In the genomic region with DNA sequence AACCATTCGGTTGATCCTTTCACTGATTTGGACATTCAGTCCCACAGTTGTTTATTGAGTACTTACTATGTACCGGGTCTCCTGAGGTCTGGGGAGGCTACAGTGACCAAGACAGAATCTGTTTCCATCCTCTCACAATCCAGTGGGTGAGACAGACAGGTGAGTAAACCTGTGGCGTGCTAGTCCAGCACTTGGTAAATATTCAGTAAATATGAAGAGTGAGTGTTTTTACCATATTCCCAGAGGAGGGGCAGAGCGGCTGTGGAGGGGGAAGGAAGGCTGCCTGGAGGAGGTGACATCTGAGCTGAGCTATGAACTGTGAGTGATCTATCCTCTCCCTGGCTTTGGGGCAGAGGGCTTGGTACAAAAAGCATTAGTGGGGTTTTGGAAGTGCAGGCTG, we compare ENCODE assay signal across 9 cellular contexts. TPM values are rescaled to one million over a fixed set of nuclear protein-coding genes. Genes with fewer than 3 reads are reported as not detected.
A peak's percentile ranks its signal among the peaks of the same experiment; 100 is the strongest.
DNase-seq lines count a peak whose midpoint lies in the region; ATAC-seq and TF ChIP-seq lines count a peak whose summit lies in the region.
"Had no signal": no experiment of that assay in that cellular context is flagged by ENCODE, and none has a peak within 500 bp of the region (broad histone marks: within the 10 kb centered on the region; RNA-seq: fewer than 3 reads in every experiment).

No MANE protein-coding gene starts in this region.

- ATAC-seq in activated T-helper 17 cell treated with anti-CD3 and anti-CD28 coated beads, Interleukin-2, amount 50 U/mL, for 72 hours (replicated peaks), result no peak

- H3K9me3 ChIP-seq in stomach smooth muscle (ENCODE audit: control insufficient read depth in 2 of 2, low read length in 2 of 2), result no peaks in the 10 kb centered on the region
- no peaks in the 10 kb centered on the region for H3K9me3 ChIP-seq in SK-N-SH

- H3K27me3 Mint-ChIP-seq in activated T-cell treated with anti-CD3 and anti-CD28 coated beads, Interleukin-2, amount 50 U/mL, for 24 hours, result no peaks in the 10 kb centered on the region
- no peaks in the 10 kb centered on the region for H3K27me3 Mint-ChIP-seq in activated T-helper 17 cell treated with anti-CD3 and anti-CD28 coated beads, Interleukin-2, amount 50 U/mL, for 72 hours
- H3K27me3 Mint-ChIP-seq in immature natural killer cell (ENCODE audit: low read depth in 3 of 3), result peaks cover 11 to 22% (median 19%) of the 10 kb centered on the region in 3 donors

- peak overlapping the region; percentile 41 for H3K27ac ChIP-seq in stomach smooth muscle (ENCODE audit: low read length)
- no peak overlapping the region for H3K27ac ChIP-seq in SK-N-SH (ENCODE audit: low read depth in 2 of 2, low read length in 1 of 2)

- no peak for TF ChIP-seq CTCF in SK-N-SH (IDR thresholded peaks at IDR 0.05)

- no peaks in the 10 kb centered on the region for H3K36me3 ChIP-seq in stomach smooth muscle (ENCODE audit: control insufficient read depth in 2 of 2, insufficient read depth in 2 of 2, low read length in 2 of 2)
- H3K36me3 ChIP-seq in SK-N-SH (replicated peaks in 1 of 2; ENCODE audit: control insufficient read depth in 1 of 2, insufficient read depth in 2 of 2, low read length in 1 of 2), result no peaks in the 10 kb centered on the region

- H3K9me3 Mint-ChIP-seq in activated T-cell treated with anti-CD3 and anti-CD28 coated beads, Interleukin-2, amount 50 U/mL, for 24 hours, result no peaks in the 10 kb centered on the region
- no peaks in the 10 kb centered on the region for H3K9me3 Mint-ChIP-seq in activated T-helper 17 cell treated with anti-CD3 and anti-CD28 coated beads, Interleukin-2, amount 50 U/mL, for 72 hours
- no peaks in the 10 kb centered on the region for H3K9me3 Mint-ChIP-seq in immature natural killer cell

- peaks cover 93% of the 10 kb centered on the region for H3K4me1 Mint-ChIP-seq in activated T-cell treated with anti-CD3 and anti-CD28 coated beads, Interleukin-2, amount 50 U/mL, for 24 hours (ENCODE audit: low read depth)
- peaks cover 56% of the 10 kb centered on the region for H3K4me1 Mint-ChIP-seq in activated T-helper 17 cell treated with anti-CD3 and anti-CD28 coated beads, Interleukin-2, amount 50 U/mL, for 72 hours
- peaks cover 62 to 77% of the 10 kb centered on the region in 2 donors for H3K4me1 Mint-ChIP-seq in immature natural killer cell

- no peaks in the 10 kb centered on the region for H3K79me2 ChIP-seq in SK-N-SH (ENCODE audit: insufficient read depth)

- 78% methylated on average over 4 of the region's 4 CpGs for WGBS in SK-N-SH (ENCODE audit: low lambda C conversion rate)

- no peaks in the 10 kb centered on the region for H3K9me2 ChIP-seq in SK-N-SH

- H3K4me3 Mint-ChIP-seq in activated T-cell treated with anti-CD3 and anti-CD28 coated beads, Interleukin-2, amount 50 U/mL, for 24 hours, result peak overlapping the region; percentile 39
- H3K4me3 Mint-ChIP-seq in activated T-helper 17 cell treated with anti-CD3 and anti-CD28 coated beads, Interleukin-2, amount 50 U/mL, for 72 hours, result peak overlapping the region; percentile 90
- peak overlapping the region; percentile 12 to 67 (median 51) for H3K4me3 Mint-ChIP-seq in immature natural killer cell

- POLR2A ChIA-PET in SK-N-SH (lab: Yijun Ruan, JAX), result interaction anchor here (0.7 to 1.4 kb wide), 6 partner anchors 8 to 171 kb away, joined by 3 to 7 read pairs (median 5); no protein-coding TSS in a partner anchor

- H3K9ac ChIP-seq in stomach smooth muscle (ENCODE audit: low read length in 2 of 2) (no peak overlapping the region), SK-N-SH (no peak overlapping the region)

- H2AFZ ChIP-seq in SK-N-SH (ENCODE audit: low read depth), result no peak overlapping the region

- no peak for TF ChIP-seq RAD21 in SK-N-SH (IDR thresholded peaks at IDR 0.05; ENCODE audit: low read length)

- H3K27me3 ChIP-seq in stomach smooth muscle (ENCODE audit: control insufficient read depth in 1 of 2, insufficient read depth in 2 of 2, low read length in 2 of 2) (no peaks in the 10 kb centered on the region), SK-N-SH (ENCODE audit: insufficient read depth) (no peaks in the 10 kb centered on the region)

- peaks cover 3% of the 10 kb centered on the region for H3K36me3 Mint-ChIP-seq in activated T-cell treated with anti-CD3 and anti-CD28 coated beads, Interleukin-2, amount 50 U/mL, for 24 hours (ENCODE audit: low read depth)
- peaks cover 8% of the 10 kb centered on the region for H3K36me3 Mint-ChIP-seq in activated T-helper 17 cell treated with anti-CD3 and anti-CD28 coated beads, Interleukin-2, amount 50 U/mL, for 72 hours (ENCODE audit: low read depth)
- H3K36me3 Mint-ChIP-seq in immature natural killer cell, result no peaks in the 10 kb centered on the region

- H3K27ac Mint-ChIP-seq in activated T-cell treated with anti-CD3 and anti-CD28 coated beads, Interleukin-2, amount 50 U/mL, for 24 hours, result peak overlapping the region; percentile 95
- H3K27ac Mint-ChIP-seq in activated T-helper 17 cell treated with anti-CD3 and anti-CD28 coated beads, Interleukin-2, amount 50 U/mL, for 72 hours, result peak overlapping the region; percentile 90
- peak overlapping the region; percentile 22 to 91 (median 76) for H3K27ac Mint-ChIP-seq in immature natural killer cell

- H3K4me3 ChIP-seq in stomach smooth muscle (ENCODE audit: low read length in 2 of 2) (peak overlapping the region in 1 of 2 donors; percentile 44), SK-N-SH (ENCODE audit: low read depth in 2 of 2, low read length in 1 of 2) (no peak overlapping the region)

- CTCF ChIA-PET in SK-N-SH (lab: Yijun Ruan, JAX), result interaction anchor here (0.7 to 16.8 kb wide), 52 partner anchors 9 to 343 kb away, joined by 3 to 381 read pairs (median 8); partner anchors contain the start of genes CCR7, GJD3, IGFBP4 and TNS4

- H3K4me2 ChIP-seq in SK-N-SH, result no peak overlapping the region

- H3F3A ChIP-seq in SK-N-SH (replicated peaks; ENCODE audit: insufficient read depth), result peaks cover 4% of the 10 kb centered on the region

- TF ChIP-seq EP300 in SK-N-SH (IDR thresholded peaks at IDR 0.05; ENCODE audit: borderline replicate concordance in 1 of 2, low read depth in 1 of 2, low read length in 1 of 2), result no peak

- peak; percentile 38 for DNase-seq in activated T-cell treated with anti-CD3 and anti-CD28 coated beads, Interleukin-2, amount 50 U/mL, for 24 hours
- no peak for DNase-seq in activated T-cell treated with anti-CD3 and anti-CD28 coated beads, Interleukin-2, amount 50 U/mL, for 1 hour
- DNase-seq in immature natural killer cell (no peak), germinal center (ENCODE audit: low spot score) (no peak), SK-N-SH (no peak), dedifferentiated amniotic fluid mesenchymal stem cell (ENCODE audit: extremely low spot score) (no peak)

- no peaks in the 10 kb centered on the region for H4K20me1 ChIP-seq in SK-N-SH (ENCODE audit: insufficient read depth)

- H3K4me1 ChIP-seq in stomach smooth muscle (ENCODE audit: control insufficient read depth, insufficient read depth, low read length) (peaks cover 56% of the 10 kb centered on the region), SK-N-SH (ENCODE audit: control insufficient read depth in 1 of 2, insufficient read depth in 2 of 2, low read depth in 1 of 2, low read length in 1 of 2) (peaks cover 5 to 23% of the 10 kb centered on the region in 2 experiments; a peak in 2 of 4 replicates)

TF ChIP-seq in SK-N-SH, 30 proteins besides CTCF, POLR2A, EP300 and RAD21:
- TF ChIP-seq JUND (IDR thresholded peaks at IDR 0.05), result no peak
- TF ChIP-seq NRF1 (IDR thresholded peaks at IDR 0.05; ENCODE audit: low read depth, low read length), result no peak
- TF ChIP-seq, protein P1, sequence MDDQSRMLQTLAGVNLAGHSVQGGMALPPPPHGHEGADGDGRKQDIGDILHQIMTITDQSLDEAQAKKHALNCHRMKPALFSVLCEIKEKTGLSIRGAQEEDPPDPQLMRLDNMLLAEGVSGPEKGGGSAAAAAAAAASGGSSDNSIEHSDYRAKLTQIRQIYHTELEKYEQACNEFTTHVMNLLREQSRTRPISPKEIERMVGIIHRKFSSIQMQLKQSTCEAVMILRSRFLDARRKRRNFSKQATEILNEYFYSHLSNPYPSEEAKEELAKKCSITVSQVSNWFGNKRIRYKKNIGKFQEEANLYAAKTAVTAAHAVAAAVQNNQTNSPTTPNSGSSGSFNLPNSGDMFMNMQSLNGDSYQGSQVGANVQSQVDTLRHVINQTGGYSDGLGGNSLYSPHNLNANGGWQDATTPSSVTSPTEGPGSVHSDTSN (IDR thresholded peaks at IDR 0.05), result no peak
- TF ChIP-seq TEAD4 (IDR thresholded peaks at IDR 0.05; ENCODE audit: borderline replicate concordance, insufficient read depth), result no peak
- no peak for TF ChIP-seq TAF1 (IDR thresholded peaks at IDR 0.05; ENCODE audit: borderline replicate concordance, low read depth, low read length)

RNA-seq across cellular contexts. Expression of gene CCR7, which starts 31.4 kb away (rescaled TPM):
- 100 to 1,000 TPM; 140 to 304 TPM for total RNA-seq in activated T-helper 17 cell treated with anti-CD3 and anti-CD28 coated beads, Interleukin-2, amount 50 U/mL, for 72 hours
- polyA plus RNA-seq in immature natural killer cell, result 10 to 100 TPM; 29.6 to 50.9 (median 43.2) TPM
- not detected in 2 replicates for polyA plus RNA-seq in SK-N-SH (2012; rRNA removed)
- polyA plus RNA-seq in SK-N-SH (2012; cell fraction: cytosol; rRNA removed), result 0.03 and 0.05 TPM in 2 replicates
- polyA plus RNA-seq in SK-N-SH (2012; cell fraction: nucleus; rRNA removed), result 0.02 TPM in 1 of 2 replicates, not detected in the other
- total RNA-seq: fibroblast of villous mesenchyme had no signal

RNA-seq across cellular contexts. Expression of gene TNS4, which starts 32.5 kb away (rescaled TPM):
- 10 to 100 TPM in 1 of 2 donors, 1 to 10 TPM in 1; 8.8 to 19.8 TPM for total RNA-seq in activated T-helper 17 cell treated with anti-CD3 and anti-CD28 coated beads, Interleukin-2, amount 50 U/mL, for 72 hours
- polyA plus RNA-seq in immature natural killer cell, result under 1 TPM in 1 of 3 donors, not detected in 2; 0.12 TPM
- not detected in 2 replicates for polyA plus RNA-seq in SK-N-SH (2012; rRNA removed)
- polyA plus RNA-seq in SK-N-SH (2012; cell fraction: cytosol; rRNA removed), result 0.01 TPM in 1 of 2 replicates, not detected in the other
- 0.02 TPM in 1 of 2 replicates, not detected in the other for polyA plus RNA-seq in SK-N-SH (2012; cell fraction: nucleus; rRNA removed)
- total RNA-seq: fibroblast of villous mesenchyme had no signal

Comparison
In these comparisons a context has a peak if more than half of its experiments do, and no peak if none do; other contexts are left out.
1. H3K4me3 Mint-ChIP-seq: peak in every context shown above with its lines; median percentile 90 in activated T-helper 17 cell treated with anti-CD3 and anti-CD28 coated beads, Interleukin-2, amount 50 U/mL, for 72 hours; 51 in immature natural killer cell; 39 in activated T-cell treated with anti-CD3 and anti-CD28 coated beads, Interleukin-2, amount 50 U/mL, for 24 hours.
2. RNA of gene CCR7, which starts 31.4 kb away (polyA plus RNA-seq): 29.6 to 50.9 TPM in immature natural killer cell; 0.02 to 0.05 TPM in SK-N-SH; every median in the first group is over 10 times any median in the second.
3. Peak in every context shown above with its lines, with median percentiles within 50 percentile points of each other: H3K27ac Mint-ChIP-seq.